Comparison of ENCODE assay signal across 24 cellular contexts in the genomic region with DNA sequence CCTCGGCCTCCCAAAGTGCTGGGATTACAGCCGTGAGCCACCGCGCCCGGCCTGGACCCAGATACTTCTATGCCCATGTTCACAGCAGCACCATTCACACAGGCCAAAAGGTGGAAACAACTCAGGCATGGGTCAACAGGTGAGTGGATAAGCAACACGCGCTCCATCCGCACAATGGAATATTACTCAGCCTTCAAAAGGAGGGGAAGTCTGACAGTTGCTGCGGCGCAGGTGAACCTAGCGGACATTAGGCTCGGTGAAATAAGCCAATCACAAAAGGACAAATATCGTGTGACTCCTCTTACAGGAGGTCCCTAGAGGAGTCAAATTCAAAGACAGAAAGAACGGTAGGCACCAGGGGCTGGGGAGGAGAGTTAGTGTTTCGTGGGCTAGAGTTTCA.
"Had no signal": no experiment of that assay in that cellular context is flagged by ENCODE, and none has a peak within 500 bp of the region (broad histone marks: within the 10 kb centered on the region; RNA-seq: fewer than 3 reads in every experiment).

No MANE protein-coding gene starts in this region.

- H3K27me3 Mint-ChIP-seq: dendritic cell treated with granulocyte-macrophage colony-stimulating factor and Interleukin-4, amounts not matched to agents 40 ng/mL and 50 ng/mL, for 4 days; effector memory CD8-positive, alpha-beta T cell had no signal

- H3K9me3 Mint-ChIP-seq: dendritic cell treated with granulocyte-macrophage colony-stimulating factor and Interleukin-4, amounts not matched to agents 40 ng/mL and 50 ng/mL, for 4 days; effector memory CD8-positive, alpha-beta T cell; immature natural killer cell had no signal

- ATAC-seq: effector memory CD8-positive, alpha-beta T cell; foreskin keratinocyte; gastroesophageal sphincter; heart left ventricle; left cardiac atrium; left lung; left ventricle myocardium superior; lower lobe of right lung; mucosa of descending colon had no signal

- H3K27ac ChIP-seq: colonic mucosa, esophagus muscularis mucosa, foreskin keratinocyte, gastroesophageal sphincter, heart left ventricle, hepatocyte, left lung, lower lobe of right lung had no signal

- DNase-seq: colonic mucosa; cortex of kidney; effector CD8-positive, alpha-beta T cell; effector memory CD8-positive, alpha-beta T cell; endodermal cell; foreskin keratinocyte; hypothalamus; immature natural killer cell; islet precursor cell; left cardiac atrium; lower lobe of right lung; mesenchymal stem cell had no signal

- FAIRE-seq: endometrium, endothelial cell of umbilical vein, frontal cortex had no signal

- H3K9me3 ChIP-seq: colonic mucosa, esophagus muscularis mucosa, gastroesophageal sphincter, heart left ventricle, left lung, lower lobe of right lung, mucosa of descending colon had no signal

- H3K36me3 ChIP-seq: colonic mucosa, esophagus muscularis mucosa, gastroesophageal sphincter, heart left ventricle, left lung had no signal

- H3K4me3 ChIP-seq: colonic mucosa, esophagus muscularis mucosa, gastroesophageal sphincter, heart left ventricle, hepatocyte, left lung, lower lobe of right lung, mucosa of descending colon had no signal

- H3K4me1 ChIP-seq: foreskin keratinocyte, gastroesophageal sphincter had no signal

- H3K27ac Mint-ChIP-seq: dendritic cell treated with granulocyte-macrophage colony-stimulating factor and Interleukin-4, amounts not matched to agents 40 ng/mL and 50 ng/mL, for 4 days; effector memory CD8-positive, alpha-beta T cell; endodermal cell; mesothelial cell of epicardium had no signal

- H3K4me3 Mint-ChIP-seq: dendritic cell treated with granulocyte-macrophage colony-stimulating factor and Interleukin-4, amounts not matched to agents 40 ng/mL and 50 ng/mL, for 4 days; effector memory CD8-positive, alpha-beta T cell; endodermal cell; immature natural killer cell; mesothelial cell of epicardium had no signal
